In genomic region chr14:105181542-105182295, GRCh38 we compare ENCODE assay signal across 8 cellular contexts. TPM values are rescaled to one million over a fixed set of nuclear protein-coding genes. Genes with fewer than 3 reads are reported as not detected.
DNase-seq lines count a peak whose midpoint lies in the region; ATAC-seq, FAIRE-seq and TF ChIP-seq lines count a peak whose summit lies in the region.

No MANE protein-coding gene starts in this region.

- H3K4me1 Mint-ChIP-seq in activated naive CD8-positive, alpha-beta T cell (ENCODE audit: low read depth) = peaks cover 10% of the 10 kb centered on the region

- no peak overlapping the region for H3K27ac Mint-ChIP-seq in activated naive CD8-positive, alpha-beta T cell

- 0 out of 2 replicates have a peak, but pooled peaks cover 3% of the 10 kb centered on the region for H4K20me1 ChIP-seq in HepG2 (ENCODE audit: insufficient read depth, low read length)

- no peak for TF ChIP-seq RAD21 in HepG2 (CRISPR knock-in tag; IDR thresholded peaks at IDR 0.05)

- BruUV-seq in HepG2 (replicated peaks; lab: Mats Ljungman, UMichigan) = no TSS peak

- H3K27ac ChIP-seq in HepG2 (ENCODE audit: extremely low read length, insufficient read depth, low read length) (no peak overlapping the region), right lobe of liver (no peak overlapping the region), lower lobe of right lung (peak overlapping the region; percentile 25), urinary bladder (ENCODE audit: low read depth) (no peak overlapping the region)

- H3K9ac ChIP-seq in HepG2 (ENCODE audit: insufficient read depth, low read depth, low read length) = no peak overlapping the region

- H3K4me3 Mint-ChIP-seq in activated naive CD8-positive, alpha-beta T cell = peak overlapping the region; percentile 65

- WGBS in HepG2 (ENCODE audit: low lambda C conversion rate) = 43% methylated on average over 11 of the region's 22 CpGs
- WGBS in right lobe of liver (ENCODE audit: insufficient coverage, low coverage, low lambda C conversion rate, missing lambda C conversion rate) = 13% methylated on average over 8 of the region's 22 CpGs
- 47% methylated on average over 22 of the region's 22 CpGs for WGBS in urinary bladder

- DNase-seq in HepG2 (ENCODE audit: low spot score) (no peak), right lobe of liver (no peak), lower lobe of right lung (no peak), DMS53 treated with DMSO at 0.1 percent for 48 hours (lab: John Stamatoyannopoulos, UW; ENCODE audit: unreplicated experiment) (no peak), NCI-H524 treated with DMSO at 0.1 percent for 48 hours (lab: John Stamatoyannopoulos, UW) (no peak)

- H3K9me3 Mint-ChIP-seq in activated naive CD8-positive, alpha-beta T cell (ENCODE audit: low read depth) = no peaks in the 10 kb centered on the region

- TF ChIP-seq POLR2A in HepG2 (IDR thresholded peaks at IDR 0.05; ENCODE audit: insufficient read depth in 1 of 2, low read depth in 2 of 2, low read length in 2 of 2) (no peak), right lobe of liver (IDR thresholded peaks at IDR 0.05) (no peak)

- CTCF ChIA-PET in HepG2 (lab: Yijun Ruan, JAX; ENCODE audit: low intra/inter-chr PET ratio, low total read pairs) = no interaction called here

- in situ Hi-C loops in HepG2 (cut with HindIII; ENCODE audit: extremely low pct_ligation_motif_present, low pct_unique_long_range_greater_than_20kb) = no loop called here

- intact Hi-C loops in HepG2 (cut with micrococcal nuclease; ENCODE audit: unreplicated experiment) (no loop called here), right lobe of liver (cut with DNase I) (no loop called here), lower lobe of right lung (cut with DNase I) (no loop called here)

- FAIRE-seq in HepG2 (lab: Jason Lieb, UNC) = no peak

- no peak overlapping the region for H2AFZ ChIP-seq in HepG2 (ENCODE audit: low read length)

- H3K4me1 ChIP-seq in HepG2 (ENCODE audit: insufficient read depth, low read length) (peaks cover 19% of the 10 kb centered on the region; the same call in 1 of the 2 replicates), right lobe of liver (no peaks in the 10 kb centered on the region), lower lobe of right lung (peaks cover 26% of the 10 kb centered on the region), urinary bladder (ENCODE audit: insufficient read depth) (peaks cover 3% of the 10 kb centered on the region)

- no peaks in the 10 kb centered on the region for H3K36me3 ChIP-seq in HepG2 (replicated peaks in 1 of 2; ENCODE audit: control insufficient read depth in 1 of 2, insufficient read depth in 2 of 2, low read length in 2 of 2)
- no peaks in the 10 kb centered on the region for H3K36me3 ChIP-seq in right lobe of liver
- no peaks in the 10 kb centered on the region for H3K36me3 ChIP-seq in lower lobe of right lung
- no peaks in the 10 kb centered on the region for H3K36me3 ChIP-seq in urinary bladder (ENCODE audit: insufficient read depth)

- H3K79me2 ChIP-seq in HepG2 (ENCODE audit: insufficient read depth, low read length) = no peaks in the 10 kb centered on the region

- peak overlapping the region; percentile 45; the same call in 1 of the 2 replicates for H3K4me2 ChIP-seq in HepG2 (ENCODE audit: low read depth, low read length)

- POLR2A ChIA-PET in HepG2 (lab: Yijun Ruan, JAX) = no interaction called here

- no peak for TF ChIP-seq CTCF in HepG2 (CRISPR knock-in tag; IDR thresholded peaks at IDR 0.05)
- TF ChIP-seq CTCF in right lobe of liver (IDR thresholded peaks at IDR 0.05) = no peak
- TF ChIP-seq CTCF in lower lobe of right lung (IDR thresholded peaks at IDR 0.05) = no peak

- TF ChIP-seq EP300 in HepG2 (IDR thresholded peaks at IDR 0.05; ENCODE audit: low read depth in 2 of 2, low read length in 2 of 2) (no peak), HepG2 (CRISPR knock-in tag; IDR thresholded peaks at IDR 0.05; ENCODE audit: borderline replicate concordance) (no peak)

- H3K36me3 Mint-ChIP-seq in activated naive CD8-positive, alpha-beta T cell = no peaks in the 10 kb centered on the region

- H3K4me3 ChIP-seq in HepG2 (replicated peaks in 1 of 3; ENCODE audit: insufficient read depth in 1 of 3, low read depth in 2 of 3, low read length in 3 of 3) = peak overlapping the region in 2 of 3 experiments; percentile 13 to 43; a peak in 2 of 6 replicates
- H3K4me3 ChIP-seq in right lobe of liver = peak overlapping the region in 1 of 3 donors; percentile 66
- peak overlapping the region; percentile 66 for H3K4me3 ChIP-seq in lower lobe of right lung
- H3K4me3 ChIP-seq in urinary bladder (ENCODE audit: low read depth, low read length) = peak overlapping the region; percentile 68

- H3K27me3 ChIP-seq in HepG2 (ENCODE audit: control insufficient read depth in 1 of 2, insufficient read depth in 2 of 2, low read length in 2 of 2) = peaks cover 10 to 70% of the 10 kb centered on the region in 2 experiments
- H3K27me3 ChIP-seq in right lobe of liver = no peaks in the 10 kb centered on the region
- no peaks in the 10 kb centered on the region for H3K27me3 ChIP-seq in lower lobe of right lung (ENCODE audit: low read depth)

- H3K9me3 ChIP-seq in HepG2 (ENCODE audit: low read length) (no peaks in the 10 kb centered on the region), right lobe of liver (no peaks in the 10 kb centered on the region), lower lobe of right lung (no peaks in the 10 kb centered on the region)

- ATAC-seq in HepG2 (no peak), right lobe of liver (no peak), lower lobe of right lung (no peak), GM18909 (IDR thresholded peaks at IDR 0.05; ENCODE audit: poor library complexity, unreplicated experiment) (no peak)

- H3K27me3 Mint-ChIP-seq in activated naive CD8-positive, alpha-beta T cell = no peaks in the 10 kb centered on the region

RNA-seq across cellular contexts. Expression of gene NUDT14, which starts 0.6 kb away (rescaled TPM):
- total RNA-seq in HepG2 (2016; rRNA removed; fragmentation: Illumina TruSeq; extraction: Trizol) (4.0 and 5.8 TPM in 2 replicates), right lobe of liver (10 to 100 TPM in 5 of 6 experiments, 1 to 10 TPM in 1; 9.0 to 27.4 (median 11.4) TPM), lower lobe of right lung (54.5 TPM), urinary bladder (7.3 TPM)
- total RNA-seq in HepG2 (2016; cell fraction: cytosol; rRNA removed; fragmentation: Illumina TruSeq; extraction: Trizol; ENCODE audit: low read depth) = 9.0 and 9.9 TPM in 2 replicates
- 4.4 and 5.8 TPM in 2 replicates for total RNA-seq in HepG2 (2016; cell fraction: insoluble cytoplasmic fraction; rRNA removed; fragmentation: Illumina TruSeq; extraction: Trizol)
- 7.1 and 10.6 TPM in 2 replicates for total RNA-seq in HepG2 (2016; cell fraction: membrane; rRNA removed; fragmentation: Illumina TruSeq; extraction: Trizol)
- total RNA-seq in HepG2 (2016; cell fraction: nucleus; rRNA removed; fragmentation: Illumina TruSeq; extraction: Trizol) = 2.4 and 2.7 TPM in 2 replicates
- polyA plus RNA-seq in HepG2 (2011; rRNA removed) (6.1 and 6.7 TPM in 2 replicates), urinary bladder (11.6 TPM)
- polyA plus RNA-seq in HepG2 (2011; cell fraction: cytosol; rRNA removed) = 5.7 and 9.2 TPM in 2 replicates
- polyA plus RNA-seq in HepG2 (2011; cell fraction: nucleus; rRNA removed) = 5.6 and 6.5 TPM in 2 replicates
- polyA plus RNA-seq in HepG2 (2012) = 4.5 and 5.4 TPM in 2 replicates
- 11.3 and 13.8 TPM in 2 replicates for polyA plus RNA-seq in HepG2 (2016; cell fraction: cytosol; fragmentation: Illumina TruSeq; extraction: Trizol; ENCODE audit: low read depth)
- polyA plus RNA-seq in HepG2 (2016; cell fraction: insoluble cytoplasmic fraction; fragmentation: Illumina TruSeq; extraction: Trizol; ENCODE audit: low read depth) = 4.0 and 5.1 TPM in 2 replicates
- 7.8 and 10.1 TPM in 2 replicates for polyA plus RNA-seq in HepG2 (2016; cell fraction: membrane; fragmentation: Illumina TruSeq; extraction: Trizol; ENCODE audit: low read depth)
- 5.5 and 5.6 TPM in 2 replicates for polyA plus RNA-seq in HepG2 (2016; cell fraction: nucleus; fragmentation: Illumina TruSeq; extraction: Trizol; ENCODE audit: insufficient read depth, low read depth)
- polyA minus RNA-seq in HepG2 (2011; rRNA and poly(A)+ RNA removed; ENCODE audit: low replicate concordance) = 3.5 and 4.3 TPM in 2 replicates
- 1.3 and 3.4 TPM in 2 replicates for polyA minus RNA-seq in HepG2 (2011; cell fraction: cytosol; rRNA and poly(A)+ RNA removed)
- polyA minus RNA-seq in HepG2 (2011; cell fraction: nucleus; rRNA and poly(A)+ RNA removed) = 1.3 and 1.9 TPM in 2 replicates

RNA-seq across cellular contexts. Expression of gene JAG2, which starts 13.1 kb away (rescaled TPM):
- total RNA-seq in HepG2 (2016; rRNA removed; fragmentation: Illumina TruSeq; extraction: Trizol) (0.04 TPM in 1 of 2 replicates, not detected in the other), right lobe of liver (1 to 10 TPM; 1.1 to 3.5 (median 1.2) TPM), lower lobe of right lung (29.2 TPM), urinary bladder (11.2 TPM)
- not detected in 2 replicates for total RNA-seq in HepG2 (2016; cell fraction: cytosol; rRNA removed; fragmentation: Illumina TruSeq; extraction: Trizol; ENCODE audit: low read depth)
- total RNA-seq in HepG2 (2016; cell fraction: insoluble cytoplasmic fraction; rRNA removed; fragmentation: Illumina TruSeq; extraction: Trizol) = not detected in 2 replicates
- not detected in 2 replicates for total RNA-seq in HepG2 (2016; cell fraction: membrane; rRNA removed; fragmentation: Illumina TruSeq; extraction: Trizol)
- total RNA-seq in HepG2 (2016; cell fraction: nucleus; rRNA removed; fragmentation: Illumina TruSeq; extraction: Trizol) = not detected in 2 replicates
- polyA plus RNA-seq in HepG2 (2011; rRNA removed) (0.16 and 0.22 TPM in 2 replicates), urinary bladder (22.4 TPM)
- polyA plus RNA-seq in HepG2 (2011; cell fraction: cytosol; rRNA removed) = 0.04 and 0.10 TPM in 2 replicates
- 1.3 and 3.3 TPM in 2 replicates for polyA plus RNA-seq in HepG2 (2011; cell fraction: nucleus; rRNA removed)
- polyA plus RNA-seq in HepG2 (2012) = 0.16 TPM in 1 of 2 replicates, not detected in the other
- polyA plus RNA-seq in HepG2 (2016; cell fraction: cytosol; fragmentation: Illumina TruSeq; extraction: Trizol; ENCODE audit: low read depth) = not detected in 2 replicates
- polyA plus RNA-seq in HepG2 (2016; cell fraction: insoluble cytoplasmic fraction; fragmentation: Illumina TruSeq; extraction: Trizol; ENCODE audit: low read depth) = not detected in 2 replicates
- polyA plus RNA-seq in HepG2 (2016; cell fraction: membrane; fragmentation: Illumina TruSeq; extraction: Trizol; ENCODE audit: low read depth) = not detected in 2 replicates
- not detected in 2 replicates for polyA plus RNA-seq in HepG2 (2016; cell fraction: nucleus; fragmentation: Illumina TruSeq; extraction: Trizol; ENCODE audit: insufficient read depth, low read depth)
- polyA minus RNA-seq in HepG2 (2011; rRNA and poly(A)+ RNA removed; ENCODE audit: low replicate concordance) = 0.36 and 6.6 TPM in 2 replicates
- 0.44 TPM in 1 of 2 replicates, not detected in the other for polyA minus RNA-seq in HepG2 (2011; cell fraction: cytosol; rRNA and poly(A)+ RNA removed)
- polyA minus RNA-seq in HepG2 (2011; cell fraction: nucleus; rRNA and poly(A)+ RNA removed) = 0.13 TPM in 1 of 2 replicates, not detected in the other
